Comparison of ENCODE assay signal across 2 cellular contexts in the genomic region with DNA sequence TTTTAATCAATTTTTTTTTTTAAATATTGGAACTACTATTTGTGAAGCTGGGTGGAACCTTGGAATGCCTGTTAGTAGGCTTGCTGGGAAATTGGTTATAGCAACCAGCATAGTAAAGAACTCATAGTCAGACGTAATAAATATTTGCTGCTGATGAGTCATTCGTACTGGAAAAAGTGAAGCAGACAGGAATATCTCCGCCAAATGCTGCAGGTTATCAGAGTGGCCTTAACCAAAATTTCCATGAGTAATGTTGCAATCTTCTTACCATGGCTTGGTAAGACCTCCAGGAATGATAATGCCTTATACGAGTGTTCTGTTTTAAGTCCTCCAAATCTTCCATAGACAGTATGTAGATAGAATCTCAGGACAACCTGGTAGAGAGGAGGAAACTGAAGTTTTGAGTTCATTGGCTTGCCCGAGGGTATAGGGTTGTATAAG.
TF ChIP-seq lines count a peak whose summit lies in the region.

No MANE protein-coding gene starts in this region.

TF ChIP-seq in K562, 482 proteins besides CTCF, POLR2A, EP300 and RAD21 (continues in another document):
- TF ChIP-seq GATAD2A (IDR thresholded peaks at IDR 0.05): peak; percentile 29; the same call in 1 of the 2 replicates
- TF ChIP-seq TEAD1 (CRISPR knock-in tag; IDR thresholded peaks at IDR 0.05): peak in 1 of 2 experiments; percentile 55; a peak in 1 of 4 replicates
- 0 out of 2 replicates have a peak, but pooled peaks have one; percentile 19 for TF ChIP-seq CREM (IDR thresholded peaks at IDR 0.05; ENCODE audit: low read depth)
- TF ChIP-seq TBL1XR1 (IDR thresholded peaks at IDR 0.05; ENCODE audit: low read length in 2 of 2): peak in 1 of 2 experiments; percentile 51; a peak in 1 of 4 replicates
- peak; percentile 51; the same call in 1 of the 2 replicates for TF ChIP-seq STAT5A (IDR thresholded peaks at IDR 0.05; ENCODE audit: borderline replicate concordance, low read length)
- TF ChIP-seq CBFA2T3 (IDR thresholded peaks at IDR 0.05): peak; percentile 82
- no peak for TF ChIP-seq ZNF76 (CRISPR knock-in tag; IDR thresholded peaks at IDR 0.05; ENCODE audit: borderline replicate concordance)
- TF ChIP-seq, protein P1, sequence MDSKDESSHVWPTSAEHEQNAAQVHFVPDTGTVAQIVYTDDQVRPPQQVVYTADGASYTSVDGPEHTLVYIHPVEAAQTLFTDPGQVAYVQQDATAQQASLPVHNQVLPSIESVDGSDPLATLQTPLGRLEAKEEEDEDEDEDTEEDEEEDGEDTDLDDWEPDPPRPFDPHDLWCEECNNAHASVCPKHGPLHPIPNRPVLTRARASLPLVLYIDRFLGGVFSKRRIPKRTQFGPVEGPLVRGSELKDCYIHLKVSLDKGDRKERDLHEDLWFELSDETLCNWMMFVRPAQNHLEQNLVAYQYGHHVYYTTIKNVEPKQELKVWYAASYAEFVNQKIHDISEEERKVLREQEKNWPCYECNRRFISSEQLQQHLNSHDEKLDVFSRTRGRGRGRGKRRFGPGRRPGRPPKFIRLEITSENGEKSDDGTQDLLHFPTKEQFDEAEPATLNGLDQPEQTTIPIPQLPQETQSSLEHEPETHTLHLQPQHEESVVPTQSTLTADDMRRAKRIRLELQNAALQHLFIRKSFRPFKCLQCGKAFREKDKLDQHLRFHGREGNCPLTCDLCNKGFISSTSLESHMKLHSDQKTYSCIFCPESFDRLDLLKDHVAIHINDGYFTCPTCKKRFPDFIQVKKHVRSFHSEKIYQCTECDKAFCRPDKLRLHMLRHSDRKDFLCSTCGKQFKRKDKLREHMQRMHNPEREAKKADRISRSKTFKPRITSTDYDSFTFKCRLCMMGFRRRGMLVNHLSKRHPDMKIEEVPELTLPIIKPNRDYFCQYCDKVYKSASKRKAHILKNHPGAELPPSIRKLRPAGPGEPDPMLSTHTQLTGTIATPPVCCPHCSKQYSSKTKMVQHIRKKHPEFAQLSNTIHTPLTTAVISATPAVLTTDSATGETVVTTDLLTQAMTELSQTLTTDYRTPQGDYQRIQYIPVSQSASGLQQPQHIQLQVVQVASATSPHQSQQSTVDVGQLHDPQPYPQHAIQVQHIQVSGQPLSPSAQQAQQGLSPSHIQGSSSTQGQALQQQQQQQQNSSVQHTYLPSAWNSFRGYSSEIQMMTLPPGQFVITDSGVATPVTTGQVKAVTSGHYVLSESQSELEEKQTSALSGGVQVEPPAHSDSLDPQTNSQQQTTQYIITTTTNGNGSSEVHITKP (IDR thresholded peaks at IDR 0.05; ENCODE audit: partially characterized antibody): peak; percentile 14
- TF ChIP-seq, protein P2, sequence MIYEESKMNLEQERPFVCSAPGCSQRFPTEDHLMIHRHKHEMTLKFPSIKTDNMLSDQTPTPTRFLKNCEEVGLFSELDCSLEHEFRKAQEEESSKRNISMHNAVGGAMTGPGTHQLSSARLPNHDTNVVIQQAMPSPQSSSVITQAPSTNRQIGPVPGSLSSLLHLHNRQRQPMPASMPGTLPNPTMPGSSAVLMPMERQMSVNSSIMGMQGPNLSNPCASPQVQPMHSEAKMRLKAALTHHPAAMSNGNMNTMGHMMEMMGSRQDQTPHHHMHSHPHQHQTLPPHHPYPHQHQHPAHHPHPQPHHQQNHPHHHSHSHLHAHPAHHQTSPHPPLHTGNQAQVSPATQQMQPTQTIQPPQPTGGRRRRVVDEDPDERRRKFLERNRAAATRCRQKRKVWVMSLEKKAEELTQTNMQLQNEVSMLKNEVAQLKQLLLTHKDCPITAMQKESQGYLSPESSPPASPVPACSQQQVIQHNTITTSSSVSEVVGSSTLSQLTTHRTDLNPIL (CRISPR knock-in tag; IDR thresholded peaks at IDR 0.05): 0 out of 2 replicates have a peak, but pooled peaks have one; percentile 51
- peak; percentile 56 for TF ChIP-seq TCF3 (CRISPR knock-in tag; IDR thresholded peaks at IDR 0.05)
- peak; percentile 64 for TF ChIP-seq NCOR1 (IDR thresholded peaks at IDR 0.05)
- peak; percentile 36; the same call in 1 of the 2 replicates for TF ChIP-seq MTA1 (IDR thresholded peaks at IDR 0.05; ENCODE audit: borderline replicate concordance)
- peak; percentile 89 for TF ChIP-seq DPF2 (IDR thresholded peaks at IDR 0.05)
- TF ChIP-seq, protein P3, sequence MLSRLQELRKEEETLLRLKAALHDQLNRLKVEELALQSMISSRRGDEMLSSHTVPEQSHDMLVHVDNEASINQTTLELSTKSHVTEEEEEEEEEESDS (CRISPR knock-in tag; IDR thresholded peaks at IDR 0.05): no peak
- TF ChIP-seq HNRNPUL1 (IDR thresholded peaks at IDR 0.05; ENCODE audit: low read length): no peak
- peak; percentile 98 for TF ChIP-seq JUND (IDR thresholded peaks at IDR 0.05; ENCODE audit: borderline replicate concordance, low read depth, low read length)
- TF ChIP-seq JUND (tag; IDR thresholded peaks at IDR 0.05; ENCODE audit: borderline replicate concordance, low read depth, low read length): peak; percentile 97
- TF ChIP-seq ZNF830 (CRISPR knock-in tag; IDR thresholded peaks at IDR 0.05): no peak
- peak; percentile 41; the same call in 1 of the 2 replicates for TF ChIP-seq ZNF24 (IDR thresholded peaks at IDR 0.05)
- TF ChIP-seq CEBPB (tag; IDR thresholded peaks at IDR 0.05): peak; percentile 85
- no peak for TF ChIP-seq ZNF232 (CRISPR knock-in tag; IDR thresholded peaks at IDR 0.05)
- TF ChIP-seq, protein P4, sequence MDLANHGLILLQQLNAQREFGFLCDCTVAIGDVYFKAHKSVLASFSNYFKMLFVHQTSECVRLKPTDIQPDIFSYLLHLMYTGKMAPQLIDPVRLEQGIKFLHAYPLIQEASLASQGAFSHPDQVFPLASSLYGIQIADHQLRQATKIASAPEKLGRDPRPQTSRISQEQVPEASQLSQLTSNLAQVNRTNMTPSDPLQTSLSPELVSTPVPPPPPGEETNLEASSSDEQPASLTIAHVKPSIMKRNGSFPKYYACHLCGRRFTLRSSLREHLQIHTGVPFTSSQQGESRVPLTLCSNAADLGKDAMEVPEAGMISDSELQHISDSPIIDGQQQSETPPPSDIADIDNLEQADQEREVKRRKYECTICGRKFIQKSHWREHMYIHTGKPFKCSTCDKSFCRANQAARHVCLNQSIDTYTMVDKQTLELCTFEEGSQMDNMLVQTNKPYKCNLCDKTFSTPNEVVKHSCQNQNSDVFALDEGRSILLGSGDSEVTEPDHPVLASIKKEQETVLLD (IDR thresholded peaks at IDR 0.05): peak; percentile 44; the same call in 1 of the 2 replicates

TF ChIP-seq in HepG2, 621 proteins besides CTCF, POLR2A, EP300 and RAD21 (continues in another document):
- TF ChIP-seq TOPORS (CRISPR knock-in tag; IDR thresholded peaks at IDR 0.05) (no peak), HES4 (CRISPR knock-in tag; IDR thresholded peaks at IDR 0.05; ENCODE audit: borderline replicate concordance) (no peak), CCAR2 (optimal IDR thresholded peaks at IDR 0.05; ENCODE audit: low read depth, low read length) (no peak), SCMH1 (CRISPR knock-in tag; IDR thresholded peaks at IDR 0.05; ENCODE audit: borderline replicate concordance) (no peak), RFXANK (CRISPR knock-in tag; IDR thresholded peaks at IDR 0.05) (no peak), ZNF260 (CRISPR knock-in tag; IDR thresholded peaks at IDR 0.05; ENCODE audit: borderline replicate concordance, low read depth) (no peak), NR1H2 (CRISPR knock-in tag; IDR thresholded peaks at IDR 0.05; ENCODE audit: borderline replicate concordance, low read depth) (no peak), ZMYM3 (CRISPR knock-in tag; IDR thresholded peaks at IDR 0.05) (no peak), ZNF292 (CRISPR knock-in tag; IDR thresholded peaks at IDR 0.05; ENCODE audit: borderline replicate concordance, low read depth) (no peak), ZNF224 (CRISPR knock-in tag; IDR thresholded peaks at IDR 0.05) (no peak), HNRNPK (IDR thresholded peaks at IDR 0.05; ENCODE audit: low read depth, low read length, poor library complexity, severe bottlenecking) (no peak), ZNF605 (CRISPR knock-in tag; IDR thresholded peaks at IDR 0.05) (no peak), ZIK1 (CRISPR knock-in tag; IDR thresholded peaks at IDR 0.05; ENCODE audit: borderline replicate concordance, low read depth) (no peak), ZNF563 (CRISPR knock-in tag; IDR thresholded peaks at IDR 0.05) (no peak), ZKSCAN5 (CRISPR knock-in tag; IDR thresholded peaks at IDR 0.05) (no peak), SNAI1 (CRISPR knock-in tag; IDR thresholded peaks at IDR 0.05; ENCODE audit: borderline replicate concordance) (no peak), RCOR2 (CRISPR knock-in tag; IDR thresholded peaks at IDR 0.05) (no peak), FOXA3 (CRISPR knock-in tag; IDR thresholded peaks at IDR 0.05) (peak; percentile 40; the same call in 1 of the 2 replicates), ZFP62 (CRISPR knock-in tag; IDR thresholded peaks at IDR 0.05) (no peak), SALL2 (CRISPR knock-in tag; IDR thresholded peaks at IDR 0.05) (no peak), TSC22D2 (CRISPR knock-in tag; IDR thresholded peaks at IDR 0.05; ENCODE audit: borderline replicate concordance) (no peak), JARID2 (CRISPR knock-in tag; IDR thresholded peaks at IDR 0.05; ENCODE audit: insufficient replicate concordance) (no peak), ZMAT3 (CRISPR knock-in tag; conservative IDR thresholded peaks at IDR 0.05) (no peak), ZNF747 (CRISPR knock-in tag; IDR thresholded peaks at IDR 0.05; ENCODE audit: borderline replicate concordance) (no peak), SSRP1 (CRISPR knock-in tag; IDR thresholded peaks at IDR 0.05) (no peak), ZNF253 (CRISPR knock-in tag; IDR thresholded peaks at IDR 0.05; ENCODE audit: borderline replicate concordance) (no peak), ZNF616 (CRISPR knock-in tag; IDR thresholded peaks at IDR 0.05; ENCODE audit: low read depth) (no peak)
- TF ChIP-seq, protein P5, sequence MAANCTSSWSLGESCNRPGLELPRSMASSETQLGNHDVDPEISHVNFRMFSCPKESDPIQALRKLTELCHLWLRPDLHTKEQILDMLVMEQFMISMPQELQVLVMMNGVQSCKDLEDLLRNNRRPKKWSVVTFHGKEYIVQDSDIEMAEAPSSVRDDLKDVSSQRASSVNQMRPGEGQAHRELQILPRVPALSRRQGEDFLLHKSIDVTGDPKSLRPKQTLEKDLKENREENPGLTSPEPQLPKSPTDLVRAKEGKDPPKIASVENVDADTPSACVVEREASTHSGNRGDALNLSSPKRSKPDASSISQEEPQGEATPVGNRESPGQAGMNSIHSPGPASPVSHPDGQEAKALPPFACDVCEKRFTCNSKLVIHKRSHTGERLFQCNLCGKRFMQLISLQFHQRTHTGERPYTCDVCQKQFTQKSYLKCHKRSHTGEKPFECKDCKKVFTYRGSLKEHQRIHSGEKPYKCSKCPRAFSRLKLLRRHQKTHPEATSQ (CRISPR knock-in tag; IDR thresholded peaks at IDR 0.05; ENCODE audit: borderline replicate concordance): no peak
- TF ChIP-seq, protein P6, sequence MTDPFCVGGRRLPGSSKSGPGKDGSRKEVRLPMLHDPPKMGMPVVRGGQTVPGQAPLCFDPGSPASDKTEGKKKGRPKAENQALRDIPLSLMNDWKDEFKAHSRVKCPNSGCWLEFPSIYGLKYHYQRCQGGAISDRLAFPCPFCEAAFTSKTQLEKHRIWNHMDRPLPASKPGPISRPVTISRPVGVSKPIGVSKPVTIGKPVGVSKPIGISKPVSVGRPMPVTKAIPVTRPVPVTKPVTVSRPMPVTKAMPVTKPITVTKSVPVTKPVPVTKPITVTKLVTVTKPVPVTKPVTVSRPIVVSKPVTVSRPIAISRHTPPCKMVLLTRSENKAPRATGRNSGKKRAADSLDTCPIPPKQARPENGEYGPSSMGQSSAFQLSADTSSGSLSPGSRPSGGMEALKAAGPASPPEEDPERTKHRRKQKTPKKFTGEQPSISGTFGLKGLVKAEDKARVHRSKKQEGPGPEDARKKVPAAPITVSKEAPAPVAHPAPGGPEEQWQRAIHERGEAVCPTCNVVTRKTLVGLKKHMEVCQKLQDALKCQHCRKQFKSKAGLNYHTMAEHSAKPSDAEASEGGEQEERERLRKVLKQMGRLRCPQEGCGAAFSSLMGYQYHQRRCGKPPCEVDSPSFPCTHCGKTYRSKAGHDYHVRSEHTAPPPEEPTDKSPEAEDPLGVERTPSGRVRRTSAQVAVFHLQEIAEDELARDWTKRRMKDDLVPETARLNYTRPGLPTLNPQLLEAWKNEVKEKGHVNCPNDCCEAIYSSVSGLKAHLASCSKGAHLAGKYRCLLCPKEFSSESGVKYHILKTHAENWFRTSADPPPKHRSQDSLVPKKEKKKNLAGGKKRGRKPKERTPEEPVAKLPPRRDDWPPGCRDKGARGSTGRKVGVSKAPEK (CRISPR knock-in tag; IDR thresholded peaks at IDR 0.05; ENCODE audit: borderline replicate concordance): no peak
- TF ChIP-seq, protein P7, sequence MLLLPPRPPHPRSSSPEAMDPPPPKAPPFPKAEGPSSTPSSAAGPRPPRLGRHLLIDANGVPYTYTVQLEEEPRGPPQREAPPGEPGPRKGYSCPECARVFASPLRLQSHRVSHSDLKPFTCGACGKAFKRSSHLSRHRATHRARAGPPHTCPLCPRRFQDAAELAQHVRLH (CRISPR knock-in tag; IDR thresholded peaks at IDR 0.05; ENCODE audit: borderline replicate concordance, low read depth): no peak
- TF ChIP-seq, protein P8, sequence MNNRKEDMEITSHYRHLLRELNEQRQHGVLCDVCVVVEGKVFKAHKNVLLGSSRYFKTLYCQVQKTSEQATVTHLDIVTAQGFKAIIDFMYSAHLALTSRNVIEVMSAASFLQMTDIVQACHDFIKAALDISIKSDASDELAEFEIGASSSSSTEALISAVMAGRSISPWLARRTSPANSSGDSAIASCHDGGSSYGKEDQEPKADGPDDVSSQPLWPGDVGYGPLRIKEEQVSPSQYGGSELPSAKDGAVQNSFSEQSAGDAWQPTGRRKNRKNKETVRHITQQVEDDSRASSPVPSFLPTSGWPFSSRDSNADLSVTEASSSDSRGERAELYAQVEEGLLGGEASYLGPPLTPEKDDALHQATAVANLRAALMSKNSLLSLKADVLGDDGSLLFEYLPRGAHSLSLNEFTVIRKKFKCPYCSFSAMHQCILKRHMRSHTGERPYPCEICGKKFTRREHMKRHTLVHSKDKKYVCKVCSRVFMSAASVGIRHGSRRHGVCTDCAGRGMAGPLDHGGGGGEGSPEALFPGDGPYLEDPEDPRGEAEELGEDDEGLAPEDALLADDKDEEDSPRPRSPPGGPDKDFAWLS (CRISPR knock-in tag; IDR thresholded peaks at IDR 0.05; ENCODE audit: borderline replicate concordance): no peak
- TF ChIP-seq, protein P9, sequence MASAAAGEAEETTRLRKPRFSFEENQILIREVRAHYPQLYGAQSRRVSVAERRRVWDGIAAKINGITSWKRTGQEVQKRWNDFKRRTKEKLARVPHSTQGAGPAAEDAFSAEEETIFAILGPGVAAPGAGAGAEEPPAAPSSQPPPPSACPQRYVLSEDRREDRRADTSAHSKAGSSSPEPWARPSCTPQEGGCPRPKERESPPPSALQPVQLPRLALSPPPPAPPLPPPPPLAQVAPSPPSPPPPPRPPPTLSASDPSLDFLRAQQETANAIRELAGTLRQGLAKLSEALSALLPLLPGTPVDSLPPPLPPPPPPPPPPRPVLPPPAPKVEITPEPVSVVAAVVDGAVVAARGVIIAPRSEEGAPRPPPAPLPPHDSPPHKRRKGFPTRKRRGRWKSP (CRISPR knock-in tag; IDR thresholded peaks at IDR 0.05): no peak
- TF ChIP-seq, protein P10, sequence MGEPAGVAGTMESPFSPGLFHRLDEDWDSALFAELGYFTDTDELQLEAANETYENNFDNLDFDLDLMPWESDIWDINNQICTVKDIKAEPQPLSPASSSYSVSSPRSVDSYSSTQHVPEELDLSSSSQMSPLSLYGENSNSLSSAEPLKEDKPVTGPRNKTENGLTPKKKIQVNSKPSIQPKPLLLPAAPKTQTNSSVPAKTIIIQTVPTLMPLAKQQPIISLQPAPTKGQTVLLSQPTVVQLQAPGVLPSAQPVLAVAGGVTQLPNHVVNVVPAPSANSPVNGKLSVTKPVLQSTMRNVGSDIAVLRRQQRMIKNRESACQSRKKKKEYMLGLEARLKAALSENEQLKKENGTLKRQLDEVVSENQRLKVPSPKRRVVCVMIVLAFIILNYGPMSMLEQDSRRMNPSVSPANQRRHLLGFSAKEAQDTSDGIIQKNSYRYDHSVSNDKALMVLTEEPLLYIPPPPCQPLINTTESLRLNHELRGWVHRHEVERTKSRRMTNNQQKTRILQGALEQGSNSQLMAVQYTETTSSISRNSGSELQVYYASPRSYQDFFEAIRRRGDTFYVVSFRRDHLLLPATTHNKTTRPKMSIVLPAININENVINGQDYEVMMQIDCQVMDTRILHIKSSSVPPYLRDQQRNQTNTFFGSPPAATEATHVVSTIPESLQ (CRISPR knock-in tag; conservative IDR thresholded peaks at IDR 0.05): no peak
